1 cellular context compared by ENCODE assay signal in the genomic region with DNA sequence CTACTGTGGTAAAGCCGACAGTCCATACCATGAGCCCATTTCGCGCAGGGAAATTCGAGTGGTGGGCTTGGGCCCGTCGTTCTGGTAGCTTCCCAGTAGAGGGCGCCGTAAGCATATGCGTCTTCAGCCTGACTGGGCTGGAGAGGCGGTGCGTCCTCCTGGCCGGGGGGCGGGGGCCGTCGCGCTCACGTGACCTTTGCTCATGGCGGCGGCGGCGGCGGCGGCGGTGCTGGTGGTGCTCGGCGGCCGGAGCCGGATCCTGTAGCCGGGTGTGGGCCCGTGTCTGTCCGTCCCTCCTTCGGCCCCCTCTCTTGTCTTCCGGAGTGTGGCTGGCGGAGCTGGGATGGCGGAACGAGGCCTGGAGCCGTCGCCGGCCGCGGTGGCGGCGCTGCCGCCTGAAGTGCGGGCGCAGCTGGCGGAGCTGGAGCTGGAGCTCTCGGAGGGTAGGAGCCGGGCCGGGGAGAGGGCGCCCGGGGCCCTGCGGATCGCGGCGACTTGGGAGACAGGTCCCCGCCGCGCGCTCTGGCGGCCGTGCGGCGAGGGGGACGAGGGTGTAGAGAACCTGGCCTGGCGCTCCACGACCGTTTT.
TF ChIP-seq lines count a peak whose summit lies in the region.

A gene with protein sequence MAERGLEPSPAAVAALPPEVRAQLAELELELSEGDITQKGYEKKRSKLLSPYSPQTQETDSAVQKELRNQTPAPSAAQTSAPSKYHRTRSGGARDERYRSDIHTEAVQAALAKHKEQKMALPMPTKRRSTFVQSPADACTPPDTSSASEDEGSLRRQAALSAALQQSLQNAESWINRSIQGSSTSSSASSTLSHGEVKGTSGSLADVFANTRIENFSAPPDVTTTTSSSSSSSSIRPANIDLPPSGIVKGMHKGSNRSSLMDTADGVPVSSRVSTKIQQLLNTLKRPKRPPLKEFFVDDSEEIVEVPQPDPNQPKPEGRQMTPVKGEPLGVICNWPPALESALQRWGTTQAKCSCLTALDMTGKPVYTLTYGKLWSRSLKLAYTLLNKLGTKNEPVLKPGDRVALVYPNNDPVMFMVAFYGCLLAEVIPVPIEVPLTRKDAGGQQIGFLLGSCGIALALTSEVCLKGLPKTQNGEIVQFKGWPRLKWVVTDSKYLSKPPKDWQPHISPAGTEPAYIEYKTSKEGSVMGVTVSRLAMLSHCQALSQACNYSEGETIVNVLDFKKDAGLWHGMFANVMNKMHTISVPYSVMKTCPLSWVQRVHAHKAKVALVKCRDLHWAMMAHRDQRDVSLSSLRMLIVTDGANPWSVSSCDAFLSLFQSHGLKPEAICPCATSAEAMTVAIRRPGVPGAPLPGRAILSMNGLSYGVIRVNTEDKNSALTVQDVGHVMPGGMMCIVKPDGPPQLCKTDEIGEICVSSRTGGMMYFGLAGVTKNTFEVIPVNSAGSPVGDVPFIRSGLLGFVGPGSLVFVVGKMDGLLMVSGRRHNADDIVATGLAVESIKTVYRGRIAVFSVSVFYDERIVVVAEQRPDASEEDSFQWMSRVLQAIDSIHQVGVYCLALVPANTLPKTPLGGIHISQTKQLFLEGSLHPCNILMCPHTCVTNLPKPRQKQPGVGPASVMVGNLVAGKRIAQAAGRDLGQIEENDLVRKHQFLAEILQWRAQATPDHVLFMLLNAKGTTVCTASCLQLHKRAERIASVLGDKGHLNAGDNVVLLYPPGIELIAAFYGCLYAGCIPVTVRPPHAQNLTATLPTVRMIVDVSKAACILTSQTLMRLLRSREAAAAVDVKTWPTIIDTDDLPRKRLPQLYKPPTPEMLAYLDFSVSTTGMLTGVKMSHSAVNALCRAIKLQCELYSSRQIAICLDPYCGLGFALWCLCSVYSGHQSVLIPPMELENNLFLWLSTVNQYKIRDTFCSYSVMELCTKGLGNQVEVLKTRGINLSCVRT (N-terminal part only) (plus strand): TSS at position 188 of the 588 bp plus-strand sequence. CDS start 156 bp downstream, at position 344.

TF ChIP-seq in HepG2, 621 proteins besides CTCF, POLR2A, EP300 and RAD21 (continued from another document and continues in another):
- TF ChIP-seq, protein P1, sequence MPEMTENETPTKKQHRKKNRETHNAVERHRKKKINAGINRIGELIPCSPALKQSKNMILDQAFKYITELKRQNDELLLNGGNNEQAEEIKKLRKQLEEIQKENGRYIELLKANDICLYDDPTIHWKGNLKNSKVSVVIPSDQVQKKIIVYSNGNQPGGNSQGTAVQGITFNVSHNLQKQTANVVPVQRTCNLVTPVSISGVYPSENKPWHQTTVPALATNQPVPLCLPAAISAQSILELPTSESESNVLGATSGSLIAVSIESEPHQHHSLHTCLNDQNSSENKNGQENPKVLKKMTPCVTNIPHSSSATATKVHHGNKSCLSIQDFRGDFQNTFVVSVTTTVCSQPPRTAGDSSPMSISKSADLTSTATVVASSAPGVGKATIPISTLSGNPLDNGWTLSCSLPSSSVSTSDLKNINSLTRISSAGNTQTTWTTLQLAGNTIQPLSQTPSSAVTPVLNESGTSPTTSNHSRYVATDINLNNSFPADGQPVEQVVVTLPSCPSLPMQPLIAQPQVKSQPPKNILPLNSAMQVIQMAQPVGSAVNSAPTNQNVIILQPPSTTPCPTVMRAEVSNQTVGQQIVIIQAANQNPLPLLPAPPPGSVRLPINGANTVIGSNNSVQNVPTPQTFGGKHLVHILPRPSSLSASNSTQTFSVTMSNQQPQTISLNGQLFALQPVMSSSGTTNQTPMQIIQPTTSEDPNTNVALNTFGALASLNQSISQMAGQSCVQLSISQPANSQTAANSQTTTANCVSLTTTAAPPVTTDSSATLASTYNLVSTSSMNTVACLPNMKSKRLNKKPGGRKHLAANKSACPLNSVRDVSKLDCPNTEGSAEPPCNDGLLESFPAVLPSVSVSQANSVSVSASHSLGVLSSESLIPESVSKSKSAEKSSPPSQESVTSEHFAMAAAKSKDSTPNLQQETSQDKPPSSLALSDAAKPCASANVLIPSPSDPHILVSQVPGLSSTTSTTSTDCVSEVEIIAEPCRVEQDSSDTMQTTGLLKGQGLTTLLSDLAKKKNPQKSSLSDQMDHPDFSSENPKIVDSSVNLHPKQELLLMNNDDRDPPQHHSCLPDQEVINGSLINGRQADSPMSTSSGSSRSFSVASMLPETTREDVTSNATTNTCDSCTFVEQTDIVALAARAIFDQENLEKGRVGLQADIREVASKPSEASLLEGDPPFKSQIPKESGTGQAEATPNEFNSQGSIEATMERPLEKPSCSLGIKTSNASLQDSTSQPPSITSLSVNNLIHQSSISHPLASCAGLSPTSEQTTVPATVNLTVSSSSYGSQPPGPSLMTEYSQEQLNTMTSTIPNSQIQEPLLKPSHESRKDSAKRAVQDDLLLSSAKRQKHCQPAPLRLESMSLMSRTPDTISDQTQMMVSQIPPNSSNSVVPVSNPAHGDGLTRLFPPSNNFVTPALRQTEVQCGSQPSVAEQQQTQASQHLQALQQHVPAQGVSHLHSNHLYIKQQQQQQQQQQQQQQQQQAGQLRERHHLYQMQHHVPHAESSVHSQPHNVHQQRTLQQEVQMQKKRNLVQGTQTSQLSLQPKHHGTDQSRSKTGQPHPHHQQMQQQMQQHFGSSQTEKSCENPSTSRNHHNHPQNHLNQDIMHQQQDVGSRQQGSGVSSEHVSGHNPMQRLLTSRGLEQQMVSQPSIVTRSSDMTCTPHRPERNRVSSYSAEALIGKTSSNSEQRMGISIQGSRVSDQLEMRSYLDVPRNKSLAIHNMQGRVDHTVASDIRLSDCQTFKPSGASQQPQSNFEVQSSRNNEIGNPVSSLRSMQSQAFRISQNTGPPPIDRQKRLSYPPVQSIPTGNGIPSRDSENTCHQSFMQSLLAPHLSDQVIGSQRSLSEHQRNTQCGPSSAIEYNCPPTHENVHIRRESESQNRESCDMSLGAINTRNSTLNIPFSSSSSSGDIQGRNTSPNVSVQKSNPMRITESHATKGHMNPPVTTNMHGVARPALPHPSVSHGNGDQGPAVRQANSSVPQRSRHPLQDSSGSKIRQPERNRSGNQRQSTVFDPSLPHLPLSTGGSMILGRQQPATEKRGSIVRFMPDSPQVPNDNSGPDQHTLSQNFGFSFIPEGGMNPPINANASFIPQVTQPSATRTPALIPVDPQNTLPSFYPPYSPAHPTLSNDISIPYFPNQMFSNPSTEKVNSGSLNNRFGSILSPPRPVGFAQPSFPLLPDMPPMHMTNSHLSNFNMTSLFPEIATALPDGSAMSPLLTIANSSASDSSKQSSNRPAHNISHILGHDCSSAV (CRISPR knock-in tag; IDR thresholded peaks at IDR 0.05; ENCODE audit: borderline replicate concordance) = no peak
- TF ChIP-seq GATA4 (IDR thresholded peaks at IDR 0.05; ENCODE audit: borderline replicate concordance, low read depth) (no peak), ZBTB42 (CRISPR knock-in tag; IDR thresholded peaks at IDR 0.05) (no peak), CAMTA2 (CRISPR knock-in tag; IDR thresholded peaks at IDR 0.05; ENCODE audit: borderline replicate concordance) (no peak), ZNF674 (CRISPR knock-in tag; IDR thresholded peaks at IDR 0.05; ENCODE audit: low read depth) (no peak), BHLHE40 (IDR thresholded peaks at IDR 0.05; ENCODE audit: low read length) (peak; percentile 94), XBP1 (CRISPR knock-in tag; IDR thresholded peaks at IDR 0.05) (no peak), ZNF230 (CRISPR knock-in tag; IDR thresholded peaks at IDR 0.05) (no peak), FOXJ3 (CRISPR knock-in tag; IDR thresholded peaks at IDR 0.05; ENCODE audit: borderline replicate concordance) (no peak), TMF1 (CRISPR knock-in tag; IDR thresholded peaks at IDR 0.05; ENCODE audit: low read depth) (peak; percentile 31; the same call in 1 of the 2 replicates), ZNF17 (CRISPR knock-in tag; IDR thresholded peaks at IDR 0.05) (no peak), ZNF703 (CRISPR knock-in tag; IDR thresholded peaks at IDR 0.05; ENCODE audit: borderline replicate concordance) (no peak), ZKSCAN5 (CRISPR knock-in tag; IDR thresholded peaks at IDR 0.05) (no peak), ZNF468 (CRISPR knock-in tag; IDR thresholded peaks at IDR 0.05) (no peak), FOSL2 (CRISPR knock-in tag; IDR thresholded peaks at IDR 0.05) (peak; percentile 49), ZNF329 (CRISPR knock-in tag; IDR thresholded peaks at IDR 0.05; ENCODE audit: low read depth) (no peak), ZNF234 (CRISPR knock-in tag; conservative IDR thresholded peaks at IDR 0.05) (no peak; the same call in 1 of the 2 replicates), GTF2F1 (IDR thresholded peaks at IDR 0.05; ENCODE audit: low read length) (no peak), MED1 (CRISPR knock-in tag; IDR thresholded peaks at IDR 0.05) (no peak), ZNF724P (CRISPR knock-in tag; IDR thresholded peaks at IDR 0.05; ENCODE audit: borderline replicate concordance) (no peak; the same call in 1 of the 2 replicates), GPN1 (CRISPR knock-in tag; IDR thresholded peaks at IDR 0.05; ENCODE audit: borderline replicate concordance) (no peak), REPIN1 (CRISPR knock-in tag; IDR thresholded peaks at IDR 0.05; ENCODE audit: borderline replicate concordance, low read depth) (peak; percentile 96), ZNF7 (CRISPR knock-in tag; IDR thresholded peaks at IDR 0.05) (peak; percentile 59; the same call in 1 of the 2 replicates), ARNTL (CRISPR knock-in tag; IDR thresholded peaks at IDR 0.05) (no peak), HNF4G (IDR thresholded peaks at IDR 0.05; ENCODE audit: borderline replicate concordance, low read depth, low read length) (peak; percentile 67; the same call in 1 of the 2 replicates), HNF4G (CRISPR knock-in tag; IDR thresholded peaks at IDR 0.05; ENCODE audit: borderline replicate concordance, low read depth) (no peak), SALL2 (CRISPR knock-in tag; IDR thresholded peaks at IDR 0.05) (peak; percentile 85; the same call in 1 of the 2 replicates), CHD2 (IDR thresholded peaks at IDR 0.05; ENCODE audit: low read depth, low read length) (no peak), ELF1 (CRISPR knock-in tag; IDR thresholded peaks at IDR 0.05) (no peak), ZNF570 (CRISPR knock-in tag; IDR thresholded peaks at IDR 0.05; ENCODE audit: borderline replicate concordance) (no peak)
- TF ChIP-seq, protein P2, sequence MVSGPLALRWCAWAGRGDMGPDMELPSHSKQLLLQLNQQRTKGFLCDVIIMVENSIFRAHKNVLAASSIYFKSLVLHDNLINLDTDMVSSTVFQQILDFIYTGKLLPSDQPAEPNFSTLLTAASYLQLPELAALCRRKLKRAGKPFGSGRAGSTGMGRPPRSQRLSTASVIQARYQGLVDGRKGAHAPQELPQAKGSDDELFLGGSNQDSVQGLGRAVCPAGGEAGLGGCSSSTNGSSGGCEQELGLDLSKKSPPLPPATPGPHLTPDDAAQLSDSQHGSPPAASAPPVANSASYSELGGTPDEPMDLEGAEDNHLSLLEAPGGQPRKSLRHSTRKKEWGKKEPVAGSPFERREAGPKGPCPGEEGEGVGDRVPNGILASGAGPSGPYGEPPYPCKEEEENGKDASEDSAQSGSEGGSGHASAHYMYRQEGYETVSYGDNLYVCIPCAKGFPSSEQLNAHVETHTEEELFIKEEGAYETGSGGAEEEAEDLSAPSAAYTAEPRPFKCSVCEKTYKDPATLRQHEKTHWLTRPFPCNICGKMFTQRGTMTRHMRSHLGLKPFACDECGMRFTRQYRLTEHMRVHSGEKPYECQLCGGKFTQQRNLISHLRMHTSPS (CRISPR knock-in tag; IDR thresholded peaks at IDR 0.05; ENCODE audit: low read depth) = no peak
- TF ChIP-seq, protein P3, sequence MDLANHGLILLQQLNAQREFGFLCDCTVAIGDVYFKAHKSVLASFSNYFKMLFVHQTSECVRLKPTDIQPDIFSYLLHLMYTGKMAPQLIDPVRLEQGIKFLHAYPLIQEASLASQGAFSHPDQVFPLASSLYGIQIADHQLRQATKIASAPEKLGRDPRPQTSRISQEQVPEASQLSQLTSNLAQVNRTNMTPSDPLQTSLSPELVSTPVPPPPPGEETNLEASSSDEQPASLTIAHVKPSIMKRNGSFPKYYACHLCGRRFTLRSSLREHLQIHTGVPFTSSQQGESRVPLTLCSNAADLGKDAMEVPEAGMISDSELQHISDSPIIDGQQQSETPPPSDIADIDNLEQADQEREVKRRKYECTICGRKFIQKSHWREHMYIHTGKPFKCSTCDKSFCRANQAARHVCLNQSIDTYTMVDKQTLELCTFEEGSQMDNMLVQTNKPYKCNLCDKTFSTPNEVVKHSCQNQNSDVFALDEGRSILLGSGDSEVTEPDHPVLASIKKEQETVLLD (CRISPR knock-in tag; IDR thresholded peaks at IDR 0.05; ENCODE audit: low read depth) = peak; percentile 48; the same call in 1 of the 2 replicates
- TF ChIP-seq, protein P4, sequence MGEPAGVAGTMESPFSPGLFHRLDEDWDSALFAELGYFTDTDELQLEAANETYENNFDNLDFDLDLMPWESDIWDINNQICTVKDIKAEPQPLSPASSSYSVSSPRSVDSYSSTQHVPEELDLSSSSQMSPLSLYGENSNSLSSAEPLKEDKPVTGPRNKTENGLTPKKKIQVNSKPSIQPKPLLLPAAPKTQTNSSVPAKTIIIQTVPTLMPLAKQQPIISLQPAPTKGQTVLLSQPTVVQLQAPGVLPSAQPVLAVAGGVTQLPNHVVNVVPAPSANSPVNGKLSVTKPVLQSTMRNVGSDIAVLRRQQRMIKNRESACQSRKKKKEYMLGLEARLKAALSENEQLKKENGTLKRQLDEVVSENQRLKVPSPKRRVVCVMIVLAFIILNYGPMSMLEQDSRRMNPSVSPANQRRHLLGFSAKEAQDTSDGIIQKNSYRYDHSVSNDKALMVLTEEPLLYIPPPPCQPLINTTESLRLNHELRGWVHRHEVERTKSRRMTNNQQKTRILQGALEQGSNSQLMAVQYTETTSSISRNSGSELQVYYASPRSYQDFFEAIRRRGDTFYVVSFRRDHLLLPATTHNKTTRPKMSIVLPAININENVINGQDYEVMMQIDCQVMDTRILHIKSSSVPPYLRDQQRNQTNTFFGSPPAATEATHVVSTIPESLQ (CRISPR knock-in tag; conservative IDR thresholded peaks at IDR 0.05) = no peak
- TF ChIP-seq, protein P5, sequence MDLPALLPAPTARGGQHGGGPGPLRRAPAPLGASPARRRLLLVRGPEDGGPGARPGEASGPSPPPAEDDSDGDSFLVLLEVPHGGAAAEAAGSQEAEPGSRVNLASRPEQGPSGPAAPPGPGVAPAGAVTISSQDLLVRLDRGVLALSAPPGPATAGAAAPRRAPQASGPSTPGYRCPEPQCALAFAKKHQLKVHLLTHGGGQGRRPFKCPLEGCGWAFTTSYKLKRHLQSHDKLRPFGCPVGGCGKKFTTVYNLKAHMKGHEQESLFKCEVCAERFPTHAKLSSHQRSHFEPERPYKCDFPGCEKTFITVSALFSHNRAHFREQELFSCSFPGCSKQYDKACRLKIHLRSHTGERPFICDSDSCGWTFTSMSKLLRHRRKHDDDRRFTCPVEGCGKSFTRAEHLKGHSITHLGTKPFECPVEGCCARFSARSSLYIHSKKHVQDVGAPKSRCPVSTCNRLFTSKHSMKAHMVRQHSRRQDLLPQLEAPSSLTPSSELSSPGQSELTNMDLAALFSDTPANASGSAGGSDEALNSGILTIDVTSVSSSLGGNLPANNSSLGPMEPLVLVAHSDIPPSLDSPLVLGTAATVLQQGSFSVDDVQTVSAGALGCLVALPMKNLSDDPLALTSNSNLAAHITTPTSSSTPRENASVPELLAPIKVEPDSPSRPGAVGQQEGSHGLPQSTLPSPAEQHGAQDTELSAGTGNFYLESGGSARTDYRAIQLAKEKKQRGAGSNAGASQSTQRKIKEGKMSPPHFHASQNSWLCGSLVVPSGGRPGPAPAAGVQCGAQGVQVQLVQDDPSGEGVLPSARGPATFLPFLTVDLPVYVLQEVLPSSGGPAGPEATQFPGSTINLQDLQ (CRISPR knock-in tag; IDR thresholded peaks at IDR 0.05) = 0 out of 2 replicates have a peak, but pooled peaks have one; percentile 62
- TF ChIP-seq, protein P6, sequence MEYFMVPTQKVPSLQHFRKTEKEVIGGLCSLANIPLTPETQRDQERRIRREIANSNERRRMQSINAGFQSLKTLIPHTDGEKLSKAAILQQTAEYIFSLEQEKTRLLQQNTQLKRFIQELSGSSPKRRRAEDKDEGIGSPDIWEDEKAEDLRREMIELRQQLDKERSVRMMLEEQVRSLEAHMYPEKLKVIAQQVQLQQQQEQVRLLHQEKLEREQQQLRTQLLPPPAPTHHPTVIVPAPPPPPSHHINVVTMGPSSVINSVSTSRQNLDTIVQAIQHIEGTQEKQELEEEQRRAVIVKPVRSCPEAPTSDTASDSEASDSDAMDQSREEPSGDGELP (IDR thresholded peaks at IDR 0.05; ENCODE audit: borderline replicate concordance, low read depth) = peak; percentile 44; the same call in 1 of the 2 replicates
